Comparison of ENCODE assay signal across 9 cellular contexts in genomic region chr6:27505209-27506027, GRCh38. TPM values are rescaled to one million over a fixed set of nuclear protein-coding genes. Genes with fewer than 3 reads are reported as not detected.
DNase-seq lines count a peak whose midpoint lies in the region; ATAC-seq and TF ChIP-seq lines count a peak whose summit lies in the region.
"Had no signal": no experiment of that assay in that cellular context is flagged by ENCODE, and none has a peak within 500 bp of the region (broad histone marks: within the 10 kb centered on the region; RNA-seq: fewer than 3 reads in every experiment).

No MANE protein-coding gene starts in this region.

- DNase-seq in AG10803 (ENCODE audit: low read depth) (peak; percentile 37), HT-29 (ENCODE audit: low spot score) (peak; percentile 73), SK-MEL-5 (ENCODE audit: low read depth, low spot score) (peak; percentile 93), astrocyte of the spinal cord (ENCODE audit: low read depth, low spot score) (peak; percentile 38), memory B cell (ENCODE audit: low spot score in 2 of 2) (peak in 1 of 2 donors; percentile 25), SKM-1 treated with dmso at 0.1 percent for 144 hours (lab: John Stamatoyannopoulos, UW; ENCODE audit: unreplicated experiment) (no peak), sciatic nerve (ENCODE audit: low spot score) (no peak), foreskin melanocyte (no peak)

- H3K36me3 Mint-ChIP-seq in memory B cell: no peaks in the 10 kb centered on the region

- no peak overlapping the region for H3K4me3 ChIP-seq in AG10803 (ENCODE audit: low read length)
- no peak overlapping the region for H3K4me3 ChIP-seq in astrocyte of the spinal cord (ENCODE audit: low read depth, low read length)
- H3K4me3 ChIP-seq: thoracic aorta had no signal

- peak; percentile 34 for ATAC-seq in memory B cell (ENCODE audit: low read depth)
- ATAC-seq in sciatic nerve: no peak

- H3K9me3 Mint-ChIP-seq in memory B cell: no peaks in the 10 kb centered on the region

- intact Hi-C loops in sciatic nerve (cut with DNase I): loop anchor here (10.0 kb wide), 1 partner anchor 239 kb away; no protein-coding TSS in a partner anchor

- no peak overlapping the region for H3K4me3 Mint-ChIP-seq in memory B cell

- in situ Hi-C loops in SK-MEL-5 (cut with HindIII; ENCODE audit: low pct_unique_long_range_greater_than_20kb, low sequenced_read_pairs): loop anchor here (10.0 kb wide), 1 partner anchor 99 kb away; no protein-coding TSS in a partner anchor
- in situ Hi-C loops in astrocyte of the spinal cord (cut with HindIII; ENCODE audit: low sequenced_read_pairs): no loop called here

- H3K4me1 Mint-ChIP-seq in memory B cell: peaks cover 30% of the 10 kb centered on the region

- H3K27me3 Mint-ChIP-seq in memory B cell: peaks cover 10% of the 10 kb centered on the region

- TF ChIP-seq CTCF in AG10803 (conservative IDR thresholded peaks at IDR 0.05; ENCODE audit: low read length): no peak
- TF ChIP-seq CTCF in astrocyte of the spinal cord (IDR thresholded peaks at IDR 0.05; ENCODE audit: low read depth, low read length): no peak

- peak overlapping the region; percentile 84 for H3K27ac Mint-ChIP-seq in memory B cell

RNA-seq across cellular contexts. Expression of gene ZNF184, which starts 32.5 kb away (rescaled TPM):
- total RNA-seq in HT-29 (2014; rRNA removed; shearing (Covaris generic)): 2.5 and 3.1 TPM in 2 replicates
- 16.4 and 16.6 TPM in 2 replicates for total RNA-seq in SK-MEL-5 (2014; rRNA removed; shearing (Covaris generic))
- 3.5 and 4.0 TPM in 2 replicates for polyA plus RNA-seq in SK-MEL-5 (2015; cell fraction: cytosol; rRNA removed)
- 7.9 and 8.0 TPM in 2 replicates for polyA plus RNA-seq in SK-MEL-5 (2015; cell fraction: nucleus; rRNA removed)
- 10.6 TPM for total RNA-seq in sciatic nerve

Comparison
In these comparisons a context has a peak if more than half of its experiments do, and no peak if none do; other contexts are left out.
1. DNase-seq: peak in AG10803 (single experiment), HT-29 (single experiment), SK-MEL-5 (single experiment) and astrocyte of the spinal cord (single experiment); none in SKM-1 treated with dmso at 0.1 percent for 144 hours (single experiment), sciatic nerve (single experiment) and foreskin melanocyte (single experiment).